19 cellular contexts compared by ENCODE assay signal in the genomic region with DNA sequence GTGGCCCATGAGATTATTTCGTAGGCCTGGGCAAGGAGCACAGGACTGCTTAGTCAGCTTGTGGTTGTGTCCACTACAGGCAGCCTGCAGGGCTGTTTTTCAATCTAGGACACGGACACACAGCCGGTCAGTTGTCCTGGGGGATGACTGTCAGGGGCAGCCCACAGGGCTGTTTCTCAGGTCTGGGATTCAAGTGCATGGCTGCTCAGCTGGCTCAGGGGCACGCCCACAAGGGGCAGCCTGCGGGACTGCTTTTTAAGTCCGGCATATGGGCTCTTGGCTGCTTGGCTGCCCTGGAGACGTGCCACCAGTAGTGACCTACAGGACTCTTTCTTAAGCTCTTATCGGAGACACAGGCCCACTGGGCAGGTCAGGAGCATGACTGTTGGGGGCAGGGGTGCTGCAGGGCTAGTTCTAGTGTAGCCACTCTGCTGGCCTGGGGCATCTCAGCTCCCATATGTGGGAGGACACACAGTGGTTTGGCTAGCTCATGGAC. TPM values are rescaled to one million over a fixed set of nuclear protein-coding genes. Genes with fewer than 3 reads are reported as not detected.
A peak's percentile ranks its signal among the peaks of the same experiment; 100 is the strongest.
DNase-seq lines count a peak whose midpoint lies in the region; ATAC-seq and TF ChIP-seq lines count a peak whose summit lies in the region.
"Had no signal": no experiment of that assay in that cellular context is flagged by ENCODE, and none has a peak within 500 bp of the region (broad histone marks: within the 10 kb centered on the region; RNA-seq: fewer than 3 reads in every experiment).

No MANE protein-coding gene starts in this region.

- H3K4me1 ChIP-seq in breast epithelium, result no peaks in the 10 kb centered on the region
- H3K4me1 ChIP-seq in SJCRH30, result 0 out of 2 replicates have a peak, but pooled peaks cover 4% of the 10 kb centered on the region
- peaks cover 15% of the 10 kb centered on the region for H3K4me1 ChIP-seq in suprapubic skin
- H3K4me1 ChIP-seq in transverse colon, result no peaks in the 10 kb centered on the region

- peaks cover 8% of the 10 kb centered on the region for H3K9me3 Mint-ChIP-seq in MCF 10A (ENCODE audit: unreplicated experiment)

- H3K9me3 ChIP-seq in breast epithelium, result no peaks in the 10 kb centered on the region
- 0 out of 2 replicates have a peak, but pooled peaks cover 3% of the 10 kb centered on the region for H3K9me3 ChIP-seq in SJCRH30 (replicated peaks)
- H3K9me3 ChIP-seq in suprapubic skin, result no peaks in the 10 kb centered on the region
- H3K9me3 ChIP-seq in transverse colon, result no peaks in the 10 kb centered on the region
- H3K9me3 ChIP-seq: mucosa of descending colon had no signal

- H3K4me3 ChIP-seq in breast epithelium (no peak overlapping the region), SJCRH30 (no peak overlapping the region), suprapubic skin (no peak overlapping the region), transverse colon (no peak overlapping the region)
- H3K4me3 ChIP-seq: mucosa of descending colon had no signal

- TF ChIP-seq CTCF in MCF 10A (IDR thresholded peaks at IDR 0.05; ENCODE audit: unreplicated experiment), result no peak
- TF ChIP-seq CTCF in breast epithelium (IDR thresholded peaks at IDR 0.05), result no peak
- no peak for TF ChIP-seq CTCF in suprapubic skin (IDR thresholded peaks at IDR 0.05)
- no peak for TF ChIP-seq CTCF in transverse colon (IDR thresholded peaks at IDR 0.05)

- no peaks in the 10 kb centered on the region for H3K36me3 ChIP-seq in breast epithelium
- no peaks in the 10 kb centered on the region for H3K36me3 ChIP-seq in SJCRH30
- H3K36me3 ChIP-seq in suprapubic skin, result no peaks in the 10 kb centered on the region
- no peaks in the 10 kb centered on the region for H3K36me3 ChIP-seq in transverse colon
- H3K36me3 ChIP-seq: WERI-Rb-1 had no signal

- BruUV-seq in MCF 10A (replicated peaks; lab: Mats Ljungman, UMichigan), result no TSS peak

- WGBS in suprapubic skin, result no CpG with 5 or more reads among the region's 8 CpGs
- WGBS in transverse colon (ENCODE audit: low coverage in 1 of 2), 2 donors, result 76% methylated on average over 7 of the region's 8 CpGs; no CpG with 5 or more reads in 1 of the 2 donors

- CTCF ChIA-PET in MCF 10A (lab: Yijun Ruan, JAX), result interaction anchor here (0.6 to 2.8 kb wide), 8 partner anchors 8 to 1489 kb away, joined by 3 to 17 read pairs (median 3); no protein-coding TSS in a partner anchor

- H3K36me3 Mint-ChIP-seq in MCF 10A (ENCODE audit: insufficient read depth, unreplicated experiment), result no peaks in the 10 kb centered on the region
- H3K36me3 Mint-ChIP-seq: T-cell had no signal

- POLR2A ChIA-PET in MCF 10A (lab: Yijun Ruan, JAX), result interaction anchor here (0.8 to 1.9 kb wide), 4 partner anchors 10 to 26 kb away, joined by 3 to 7 read pairs (median 4); partner anchors contain the start of gene GTF2A1

- in situ Hi-C loops in transverse colon (cut with MboI; ENCODE audit: low pct_ligation_motif_present in 1 of 4, low pct_unique_long_range_greater_than_20kb in 1 of 4, low sequenced_read_pairs in 3 of 4), result no loop called here

- TF ChIP-seq EP300 in suprapubic skin (IDR thresholded peaks at IDR 0.05) (no peak), transverse colon (IDR thresholded peaks at IDR 0.05; ENCODE audit: low read depth) (no peak)

- intact Hi-C loops in MCF 10A (cut with micrococcal nuclease) (loop anchor here (2.0 kb wide), 1 partner anchor 27 kb away; the partner anchor contains the start of gene GTF2A1), breast epithelium (cut with DNase I; ENCODE audit: low total_unique reads) (no loop called here), transverse colon (cut with DNase I; ENCODE audit: low total_unique reads) (no loop called here)

- DNase-seq in MCF 10A (ENCODE audit: unreplicated experiment), result peak; percentile 61
- no peak for DNase-seq in breast epithelium (ENCODE audit: low spot score in 2 of 2)
- DNase-seq in SJCRH30, result peak; percentile 34 to 37
- DNase-seq in islet precursor cell, result peak; percentile 61
- DNase-seq in suprapubic skin (ENCODE audit: low spot score in 2 of 2), result no peak
- DNase-seq in transverse colon, result no peak
- DNase-seq in activated CD4-positive, alpha-beta T cell treated with anti-CD3 and anti-CD28 coated beads, Interleukin-2, amount 50 U/mL, for 1 hour, result no peak
- DNase-seq: activated CD4-positive, alpha-beta memory T cell treated with anti-CD3 and anti-CD28 coated beads, Interleukin-2, amount 10 ng/mL, durations not matched to agents 7 days and 5 days; activated T-cell treated with anti-CD3 and anti-CD28 coated beads, Interleukin-2, amount 50 U/mL, for 48 hours; mucosa of descending colon; NCI-H2081; stimulated activated CD4-positive, alpha-beta T cell treated with anti-CD3 and anti-CD28 coated beads, Interleukin-4, amount 100 ng/mL, for 1 hour; T-cell; WERI-Rb-1 had no signal

- TF ChIP-seq POLR2A in breast epithelium (IDR thresholded peaks at IDR 0.05) (no peak), suprapubic skin (IDR thresholded peaks at IDR 0.05) (no peak), transverse colon (IDR thresholded peaks at IDR 0.05) (no peak)

- no peak overlapping the region for H3K4me3 Mint-ChIP-seq in MCF 10A (ENCODE audit: unreplicated experiment)
- H3K4me3 Mint-ChIP-seq: activated CD4-positive, alpha-beta memory T cell treated with anti-CD3 and anti-CD28 coated beads, Interleukin-2, amount 10 ng/mL, durations not matched to agents 7 days and 5 days; activated naive CD4-positive, alpha-beta T cell treated with anti-CD3 and anti-CD28 coated beads, Interleukin-2, amount 50 U/mL, for 24 hours; dendritic cell treated with granulocyte-macrophage colony-stimulating factor and Interleukin-4, amounts not matched to agents 40 ng/mL and 50 ng/mL, for 4 days; T-cell had no signal

- no peak for ATAC-seq in HG02642 (IDR thresholded peaks at IDR 0.05; ENCODE audit: poor library complexity, unreplicated experiment)
- ATAC-seq: left lobe of liver, mucosa of descending colon, T-cell had no signal

- no peaks in the 10 kb centered on the region for H3K4me1 Mint-ChIP-seq in MCF 10A (ENCODE audit: insufficient read depth, unreplicated experiment)
- H3K4me1 Mint-ChIP-seq: activated CD4-positive, alpha-beta memory T cell treated with anti-CD3 and anti-CD28 coated beads, Interleukin-2, amount 10 ng/mL, durations not matched to agents 7 days and 5 days; activated naive CD4-positive, alpha-beta T cell treated with anti-CD3 and anti-CD28 coated beads, Interleukin-2, amount 50 U/mL, for 24 hours; T-cell had no signal

- H3K27me3 ChIP-seq in breast epithelium (no peaks in the 10 kb centered on the region), SJCRH30 (no peaks in the 10 kb centered on the region), suprapubic skin (no peaks in the 10 kb centered on the region), transverse colon (no peaks in the 10 kb centered on the region)

- H3K27ac Mint-ChIP-seq in MCF 10A (ENCODE audit: low read depth, unreplicated experiment), result peak overlapping the region; percentile 35
- H3K27ac Mint-ChIP-seq: activated CD4-positive, alpha-beta memory T cell treated with anti-CD3 and anti-CD28 coated beads, Interleukin-2, amount 10 ng/mL, durations not matched to agents 7 days and 5 days; activated naive CD4-positive, alpha-beta T cell treated with anti-CD3 and anti-CD28 coated beads, Interleukin-2, amount 50 U/mL, for 24 hours; dendritic cell treated with granulocyte-macrophage colony-stimulating factor and Interleukin-4, amounts not matched to agents 40 ng/mL and 50 ng/mL, for 4 days; T-cell had no signal

- H3K27ac ChIP-seq in breast epithelium (no peak overlapping the region), SJCRH30 (no peak overlapping the region), suprapubic skin (peak overlapping the region; percentile 51), transverse colon (no peak overlapping the region)
- H3K27ac ChIP-seq: 22Rv1, WERI-Rb-1 had no signal

- no peaks in the 10 kb centered on the region for H3K27me3 Mint-ChIP-seq in MCF 10A (ENCODE audit: insufficient read depth, unreplicated experiment)
- H3K27me3 Mint-ChIP-seq: dendritic cell treated with granulocyte-macrophage colony-stimulating factor and Interleukin-4, amounts not matched to agents 40 ng/mL and 50 ng/mL, for 4 days had no signal

RNA-seq across cellular contexts. Expression of gene GTF2A1, which starts 26.6 kb away (rescaled TPM):
- total RNA-seq in MCF 10A (2022) (35.0 and 49.4 TPM in 2 replicates), breast epithelium (10 to 100 TPM; 27.5 to 33.3 (median 29.7) TPM), suprapubic skin (10 to 100 TPM; 27.7 to 50.0 (median 35.6) TPM), transverse colon (10 to 100 TPM; 10.5 to 48.0 (median 22.5) TPM)
- 25.9 and 27.3 TPM in 2 replicates for total RNA-seq in SJCRH30 (2014; rRNA removed; shearing (Covaris generic))

Comparison
In these comparisons a context has a peak if more than half of its experiments do, and no peak if none do; other contexts are left out.
1. DNase-seq: peak in MCF 10A (single experiment), SJCRH30 (2 of 2) and islet precursor cell (single experiment); none in breast epithelium (0 of 2), suprapubic skin (0 of 2), transverse colon (single experiment) and activated CD4-positive, alpha-beta T cell treated with anti-CD3 and anti-CD28 coated beads, Interleukin-2, amount 50 U/mL, for 1 hour (single experiment).